Comparison of ENCODE assay signal across 8 cellular contexts in genomic region chr13:44918323-44919102, GRCh38.
DNase-seq lines count a peak whose midpoint lies in the region; ATAC-seq and TF ChIP-seq lines count a peak whose summit lies in the region.

No MANE protein-coding gene starts in this region.

- no peaks in the 10 kb centered on the region for H3K36me3 ChIP-seq in lung (ENCODE audit: control insufficient read depth in 2 of 2, insufficient read depth in 2 of 2, low read length in 2 of 2)

- 9 to 11% methylated on average over 26 of the region's 26 CpGs for WGBS in lung, 2 donors

- H3K27ac ChIP-seq in lung (ENCODE audit: low read depth in 1 of 2, low read length in 1 of 2), result peak overlapping the region; percentile 91 to 93

- ATAC-seq in GM18868 (IDR thresholded peaks at IDR 0.05; ENCODE audit: unreplicated experiment) (peak; percentile 89), HG03108 (IDR thresholded peaks at IDR 0.05; ENCODE audit: unreplicated experiment) (peak; percentile 87), lung (ENCODE audit: insufficient read depth, low FRiP score) (peak; percentile 90)

- H3K4me3 ChIP-seq in AG10803 (ENCODE audit: low read length) (peak overlapping the region; percentile 72), lung (peak overlapping the region; percentile 15)

- TF ChIP-seq CTCF in AG10803 (conservative IDR thresholded peaks at IDR 0.05; ENCODE audit: low read length), result peak; percentile 71
- peak; percentile 47 for TF ChIP-seq CTCF in lung (IDR thresholded peaks at IDR 0.05; ENCODE audit: control extremely low read depth, extremely low read depth)

- peaks cover 3 to 5% of the 10 kb centered on the region in 2 donors for H3K4me1 ChIP-seq in lung (ENCODE audit: control insufficient read depth in 2 of 2, insufficient read depth in 2 of 2, low read length in 2 of 2)

- no peaks in the 10 kb centered on the region for H3K27me3 ChIP-seq in lung (ENCODE audit: control insufficient read depth, insufficient read depth)

- no peaks in the 10 kb centered on the region for H3K9me3 ChIP-seq in lung (ENCODE audit: control insufficient read depth in 2 of 2, insufficient read depth in 1 of 2, low read length in 1 of 2)

- peak; percentile 98 for DNase-seq in AG10803 (ENCODE audit: low read depth)
- DNase-seq in NCI-H774 (lab: John Stamatoyannopoulos, UW), result peak; percentile 70
- peak; percentile 80 to 84 for DNase-seq in activated CD4-positive, alpha-beta T cell treated with anti-CD3 and anti-CD28 coated beads, Interleukin-2, amount 50 U/mL, for 48 hours
- DNase-seq in effector CD8-positive, alpha-beta T cell (lab: John Stamatoyannopoulos, UW), result peak; percentile 70
- DNase-seq in lung (ENCODE audit: low spot score), result peak; percentile 90
- DNase-seq in stimulated activated CD4-positive, alpha-beta T cell treated with anti-CD3 and anti-CD28 coated beads, TNF-alpha, amount 100 ng/mL, for 48 hours (ENCODE audit: low read depth in 3 of 3), result peak; percentile 64 to 69 (median 67)

Comparison
In these comparisons a context has a peak if more than half of its experiments do, and no peak if none do; other contexts are left out.
1. Peak in every context shown above with its lines: DNase-seq, ATAC-seq, H3K4me3 ChIP-seq and H3K27ac ChIP-seq.